In genomic region chr13:48586591-48587103, GRCh38 we compare ENCODE assay signal across 11 cellular contexts. TPM values are rescaled to one million over a fixed set of nuclear protein-coding genes. Genes with fewer than 3 reads are reported as not detected.
DNase-seq lines count a peak whose midpoint lies in the region; ATAC-seq and TF ChIP-seq lines count a peak whose summit lies in the region.
"Had no signal": no experiment of that assay in that cellular context is flagged by ENCODE, and none has a peak within 500 bp of the region (broad histone marks: within the 10 kb centered on the region; RNA-seq: fewer than 3 reads in every experiment).

No MANE protein-coding gene starts in this region.

- H3K27ac Mint-ChIP-seq in activated CD4-positive, alpha-beta memory T cell treated with anti-CD3 and anti-CD28 coated beads, Interleukin-2, amount 10 ng/mL, durations not matched to agents 7 days and 5 days: peak overlapping the region; percentile 55
- H3K27ac Mint-ChIP-seq in activated CD4-positive, alpha-beta memory T cell treated with anti-CD3 and anti-CD28 coated beads for 36 hours: no peak overlapping the region
- H3K27ac Mint-ChIP-seq: activated naive CD4-positive, alpha-beta T cell treated with anti-CD3 and anti-CD28 coated beads, Interleukin-2, amount 50 U/mL, for 24 hours had no signal

- intact Hi-C loops in activated CD4-positive, alpha-beta memory T cell treated with anti-CD3 and anti-CD28 coated beads for 36 hours (cut with micrococcal nuclease): no loop called here
- intact Hi-C loops in adrenal gland (cut with DNase I) (no loop called here), left lung (cut with DNase I) (no loop called here), testis (cut with DNase I; ENCODE audit: low total_unique reads) (loop anchor here (10.0 kb wide), 1 partner anchor 252 kb away; no protein-coding TSS in a partner anchor)

- no peak for DNase-seq in activated CD4-positive, alpha-beta memory T cell treated with anti-CD3 and anti-CD28 coated beads, Interleukin-2, amount 10 ng/mL, durations not matched to agents 7 days and 5 days
- DNase-seq in activated CD4-positive, alpha-beta memory T cell treated with anti-CD3 and anti-CD28 coated beads for 36 hours: no peak
- peak in 6 of 7 donors; percentile 37 to 68 (median 50) for DNase-seq in adrenal gland
- no peak for DNase-seq in left lung
- peak; percentile 55 for DNase-seq in testis
- no peak for DNase-seq in stimulated activated CD4-positive, alpha-beta T cell treated with anti-CD3 and anti-CD28 coated beads, Interleukin-2, amount 100 ng/mL, for 24 hours
- no peak for DNase-seq in occipital lobe (lab: John Stamatoyannopoulos, UW)
- DNase-seq: NCI-H146 had no signal

- peaks cover 7% of the 10 kb centered on the region for H3K36me3 Mint-ChIP-seq in activated CD4-positive, alpha-beta memory T cell treated with anti-CD3 and anti-CD28 coated beads, Interleukin-2, amount 10 ng/mL, durations not matched to agents 7 days and 5 days (ENCODE audit: low read depth)
- no peaks in the 10 kb centered on the region for H3K36me3 Mint-ChIP-seq in activated CD4-positive, alpha-beta memory T cell treated with anti-CD3 and anti-CD28 coated beads for 36 hours
- H3K36me3 Mint-ChIP-seq: activated naive CD4-positive, alpha-beta T cell treated with anti-CD3 and anti-CD28 coated beads, Interleukin-2, amount 50 U/mL, for 24 hours had no signal

- H3K36me3 ChIP-seq in adrenal gland (replicated peaks in 1 of 2) (no peaks in the 10 kb centered on the region), left lung (no peaks in the 10 kb centered on the region), testis (ENCODE audit: low read depth, missing control alignments) (no peaks in the 10 kb centered on the region)
- H3K36me3 ChIP-seq: tibial artery had no signal

- no peak overlapping the region for H3K4me3 ChIP-seq in adrenal gland
- no peak overlapping the region for H3K4me3 ChIP-seq in left lung
- H3K4me3 ChIP-seq in testis: no peak overlapping the region
- H3K4me3 ChIP-seq: tibial artery had no signal

- WGBS in adrenal gland, 4 donors: 36 to 41% (median 39%) methylated on average over 5 of the region's 5 CpGs
- 29 to 34% methylated on average over 5 of the region's 5 CpGs for WGBS in testis, 2 donors

- H3K27me3 ChIP-seq in adrenal gland: no peaks in the 10 kb centered on the region
- H3K27me3 ChIP-seq in left lung: no peaks in the 10 kb centered on the region
- no peaks in the 10 kb centered on the region for H3K27me3 ChIP-seq in testis
- H3K27me3 ChIP-seq: tibial artery had no signal

- ATAC-seq in left lung (peak; percentile 31), GM21825 (IDR thresholded peaks at IDR 0.05; ENCODE audit: unreplicated experiment) (no peak)

- peaks cover 0 to 15% of the 10 kb centered on the region in 2 donors for H3K4me1 ChIP-seq in adrenal gland (replicated peaks in 1 of 2)
- peaks cover 14 to 23% of the 10 kb centered on the region in 2 donors for H3K4me1 ChIP-seq in left lung
- H3K4me1 ChIP-seq in testis: peaks cover 10% of the 10 kb centered on the region

- peaks cover 15% of the 10 kb centered on the region for H3K4me1 Mint-ChIP-seq in activated CD4-positive, alpha-beta memory T cell treated with anti-CD3 and anti-CD28 coated beads, Interleukin-2, amount 10 ng/mL, durations not matched to agents 7 days and 5 days
- peaks cover 14% of the 10 kb centered on the region for H3K4me1 Mint-ChIP-seq in activated CD4-positive, alpha-beta memory T cell treated with anti-CD3 and anti-CD28 coated beads for 36 hours (ENCODE audit: low read depth)

- peaks cover 23% of the 10 kb centered on the region for H3K27me3 Mint-ChIP-seq in activated CD4-positive, alpha-beta memory T cell treated with anti-CD3 and anti-CD28 coated beads, Interleukin-2, amount 10 ng/mL, durations not matched to agents 7 days and 5 days
- peaks cover 6% of the 10 kb centered on the region for H3K27me3 Mint-ChIP-seq in activated CD4-positive, alpha-beta memory T cell treated with anti-CD3 and anti-CD28 coated beads for 36 hours
- H3K27me3 Mint-ChIP-seq: activated naive CD4-positive, alpha-beta T cell treated with anti-CD3 and anti-CD28 coated beads, Interleukin-2, amount 50 U/mL, for 24 hours had no signal

- no peak overlapping the region for H3K4me3 Mint-ChIP-seq in activated CD4-positive, alpha-beta memory T cell treated with anti-CD3 and anti-CD28 coated beads, Interleukin-2, amount 10 ng/mL, durations not matched to agents 7 days and 5 days
- H3K4me3 Mint-ChIP-seq in activated CD4-positive, alpha-beta memory T cell treated with anti-CD3 and anti-CD28 coated beads for 36 hours: no peak overlapping the region
- H3K4me3 Mint-ChIP-seq: activated naive CD4-positive, alpha-beta T cell treated with anti-CD3 and anti-CD28 coated beads, Interleukin-2, amount 50 U/mL, for 24 hours had no signal

- POLR2A ChIA-PET in activated CD4-positive, alpha-beta memory T cell treated with anti-CD3 and anti-CD28 coated beads, Interleukin-2, amount 10 ng/mL, durations not matched to agents 7 days and 5 days (lab: Charles Lee): interaction anchor here (0.5 to 1.1 kb wide), 2 partner anchors 185 to 189 kb away, joined by 3 read pairs; no protein-coding TSS in a partner anchor
- POLR2A ChIA-PET in activated CD4-positive, alpha-beta memory T cell treated with anti-CD3 and anti-CD28 coated beads for 36 hours (lab: Charles Lee): no interaction called here

- H3K9me3 ChIP-seq in adrenal gland (replicated peaks in 1 of 3) (no peaks in the 10 kb centered on the region), left lung (peaks cover 0 to 2% of the 10 kb centered on the region in 2 donors), testis (no peaks in the 10 kb centered on the region)
- H3K9me3 ChIP-seq: tibial artery had no signal

- TF ChIP-seq POLR2A in adrenal gland (IDR thresholded peaks at IDR 0.05) (no peak), testis (IDR thresholded peaks at IDR 0.05) (no peak)

- no peak overlapping the region for H3K27ac ChIP-seq in adrenal gland
- no peak overlapping the region for H3K27ac ChIP-seq in left lung
- no peak overlapping the region for H3K27ac ChIP-seq in testis
- H3K27ac ChIP-seq: tibial artery had no signal

- peaks cover 8% of the 10 kb centered on the region for H3K9me3 Mint-ChIP-seq in activated CD4-positive, alpha-beta memory T cell treated with anti-CD3 and anti-CD28 coated beads, Interleukin-2, amount 10 ng/mL, durations not matched to agents 7 days and 5 days
- no peaks in the 10 kb centered on the region for H3K9me3 Mint-ChIP-seq in activated CD4-positive, alpha-beta memory T cell treated with anti-CD3 and anti-CD28 coated beads for 36 hours
- H3K9me3 Mint-ChIP-seq: activated naive CD4-positive, alpha-beta T cell treated with anti-CD3 and anti-CD28 coated beads, Interleukin-2, amount 50 U/mL, for 24 hours had no signal

- TF ChIP-seq CTCF in adrenal gland (IDR thresholded peaks at IDR 0.05) (no peak), left lung (IDR thresholded peaks at IDR 0.05) (no peak), testis (IDR thresholded peaks at IDR 0.05) (no peak)

- CTCF ChIA-PET in activated CD4-positive, alpha-beta memory T cell treated with anti-CD3 and anti-CD28 coated beads, Interleukin-2, amount 10 ng/mL, durations not matched to agents 7 days and 5 days (lab: Charles Lee): no interaction called here
- CTCF ChIA-PET in activated CD4-positive, alpha-beta memory T cell treated with anti-CD3 and anti-CD28 coated beads for 36 hours (lab: Charles Lee): interaction anchor here (0.7 to 2.0 kb wide), 2 partner anchors 172 to 182 kb away, joined by 3 to 6 read pairs; no protein-coding TSS in a partner anchor

RNA-seq across cellular contexts. Expression of gene RCBTB2, which starts 53.8 kb away (rescaled TPM):
- total RNA-seq in activated CD4-positive, alpha-beta memory T cell treated with anti-CD3 and anti-CD28 coated beads, Interleukin-2, amount 10 ng/mL, durations not matched to agents 7 days and 5 days: 10 to 100 TPM; 35.6 TPM
- total RNA-seq in activated CD4-positive, alpha-beta memory T cell treated with anti-CD3 and anti-CD28 coated beads for 36 hours: 1 to 10 TPM; 1.5 to 1.8 TPM
- total RNA-seq in adrenal gland (10 to 100 TPM in 6 of 8 donors, 1 to 10 TPM in 2; 9.8 to 29.0 (median 15.2) TPM), left lung (10 to 100 TPM; 17.1 to 17.2 TPM), testis (10 to 100 TPM in 1 of 2 donors, 1 to 10 TPM in 1; 10.0 to 12.2 TPM), occipital lobe (45.2 TPM)
- polyA plus RNA-seq in adrenal gland (10 to 100 TPM; 14.0 to 36.4 (median 20.0) TPM), testis (ENCODE audit: insufficient read depth, low read depth, low replicate concordance) (15.6 TPM)

Comparison
In these comparisons a context has a peak if more than half of its experiments do, and no peak if none do; other contexts are left out.
1. DNase-seq: peak in adrenal gland (6 of 7) and testis (single experiment); none in activated CD4-positive, alpha-beta memory T cell treated with anti-CD3 and anti-CD28 coated beads, Interleukin-2, amount 10 ng/mL, durations not matched to agents 7 days and 5 days (single experiment), activated CD4-positive, alpha-beta memory T cell treated with anti-CD3 and anti-CD28 coated beads for 36 hours (single experiment), left lung (0 of 2), stimulated activated CD4-positive, alpha-beta T cell treated with anti-CD3 and anti-CD28 coated beads, Interleukin-2, amount 100 ng/mL, for 24 hours (0 of 2) and occipital lobe (single experiment).